ENCODE assay signal across 11 cellular contexts in genomic region chr9:33329117-33329563, GRCh38. TPM values are rescaled to one million over a fixed set of nuclear protein-coding genes. Genes with fewer than 3 reads are reported as not detected.
A peak's percentile ranks its signal among the peaks of the same experiment; 100 is the strongest.
DNase-seq lines count a peak whose midpoint lies in the region; ATAC-seq, FAIRE-seq and TF ChIP-seq lines count a peak whose summit lies in the region.
"Had no signal": no experiment of that assay in that cellular context is flagged by ENCODE, and none has a peak within 500 bp of the region (broad histone marks: within the 10 kb centered on the region; RNA-seq: fewer than 3 reads in every experiment).

No MANE protein-coding gene starts in this region.

- H3K27me3 Mint-ChIP-seq in activated CD4-positive, alpha-beta memory T cell treated with anti-CD3 and anti-CD28 coated beads, Interleukin-2, amount 10 ng/mL, durations not matched to agents 7 days and 5 days = no peaks in the 10 kb centered on the region
- H3K27me3 Mint-ChIP-seq in activated CD4-positive, alpha-beta memory T cell treated with anti-CD3 and anti-CD28 coated beads for 36 hours = no peaks in the 10 kb centered on the region

- peaks cover 2% of the 10 kb centered on the region for H3K9me3 Mint-ChIP-seq in activated CD4-positive, alpha-beta memory T cell treated with anti-CD3 and anti-CD28 coated beads, Interleukin-2, amount 10 ng/mL, durations not matched to agents 7 days and 5 days
- H3K9me3 Mint-ChIP-seq in activated CD4-positive, alpha-beta memory T cell treated with anti-CD3 and anti-CD28 coated beads for 36 hours = no peaks in the 10 kb centered on the region
- H3K9me3 Mint-ChIP-seq: WTC11 had no signal

- no peak for TF ChIP-seq POLR2A in HepG2 (IDR thresholded peaks at IDR 0.05; ENCODE audit: insufficient read depth in 1 of 2, low read depth in 2 of 2, low read length in 2 of 2)

- H3K4me1 Mint-ChIP-seq in activated CD4-positive, alpha-beta memory T cell treated with anti-CD3 and anti-CD28 coated beads, Interleukin-2, amount 10 ng/mL, durations not matched to agents 7 days and 5 days = no peaks in the 10 kb centered on the region
- H3K4me1 Mint-ChIP-seq in activated CD4-positive, alpha-beta memory T cell treated with anti-CD3 and anti-CD28 coated beads for 36 hours (ENCODE audit: low read depth) = no peaks in the 10 kb centered on the region
- H3K4me1 Mint-ChIP-seq: WTC11 had no signal

- TF ChIP-seq RAD21 in HepG2 (CRISPR knock-in tag; IDR thresholded peaks at IDR 0.05) = no peak

- no TSS peak for BruUV-seq in HepG2 (replicated peaks; lab: Mats Ljungman, UMichigan)

- ATAC-seq in HepG2 (peak; percentile 30; the same call in 2 of the 3 replicates), HG02642 (IDR thresholded peaks at IDR 0.05; ENCODE audit: poor library complexity, unreplicated experiment) (no peak)
- ATAC-seq: WTC11 had no signal

- H3K4me1 ChIP-seq in HepG2 (ENCODE audit: insufficient read depth, low read length) = no peaks in the 10 kb centered on the region

- H3K27ac Mint-ChIP-seq in activated CD4-positive, alpha-beta memory T cell treated with anti-CD3 and anti-CD28 coated beads, Interleukin-2, amount 10 ng/mL, durations not matched to agents 7 days and 5 days = peak overlapping the region; percentile 25
- H3K27ac Mint-ChIP-seq in activated CD4-positive, alpha-beta memory T cell treated with anti-CD3 and anti-CD28 coated beads for 36 hours = no peak overlapping the region
- H3K27ac Mint-ChIP-seq: WTC11 had no signal

- in situ Hi-C loops in HepG2 (cut with HindIII; ENCODE audit: extremely low pct_ligation_motif_present, low pct_unique_long_range_greater_than_20kb) = no loop called here

- no peak overlapping the region for H3K4me3 Mint-ChIP-seq in activated CD4-positive, alpha-beta memory T cell treated with anti-CD3 and anti-CD28 coated beads, Interleukin-2, amount 10 ng/mL, durations not matched to agents 7 days and 5 days
- H3K4me3 Mint-ChIP-seq in activated CD4-positive, alpha-beta memory T cell treated with anti-CD3 and anti-CD28 coated beads for 36 hours = no peak overlapping the region
- H3K4me3 Mint-ChIP-seq: WTC11 had no signal

- intact Hi-C loops in activated CD4-positive, alpha-beta memory T cell treated with anti-CD3 and anti-CD28 coated beads for 36 hours (cut with micrococcal nuclease) = no loop called here
- intact Hi-C loops in HepG2 (cut with micrococcal nuclease; ENCODE audit: unreplicated experiment) = no loop called here

- H3K36me3 ChIP-seq in HepG2 (replicated peaks in 1 of 2; ENCODE audit: control insufficient read depth in 1 of 2, insufficient read depth in 2 of 2, low read length in 2 of 2) = peaks cover 14 to 32% of the 10 kb centered on the region in 2 experiments

- POLR2A ChIA-PET in activated CD4-positive, alpha-beta memory T cell treated with anti-CD3 and anti-CD28 coated beads, Interleukin-2, amount 10 ng/mL, durations not matched to agents 7 days and 5 days (lab: Charles Lee) = no interaction called here
- POLR2A ChIA-PET in activated CD4-positive, alpha-beta memory T cell treated with anti-CD3 and anti-CD28 coated beads for 36 hours (lab: Charles Lee) = no interaction called here
- POLR2A ChIA-PET in HepG2 (lab: Yijun Ruan, JAX) = no interaction called here

- 93% methylated on average over 3 of the region's 4 CpGs for WGBS in HepG2 (ENCODE audit: low lambda C conversion rate)

- peaks cover 73% of the 10 kb centered on the region for H3K36me3 Mint-ChIP-seq in activated CD4-positive, alpha-beta memory T cell treated with anti-CD3 and anti-CD28 coated beads, Interleukin-2, amount 10 ng/mL, durations not matched to agents 7 days and 5 days (ENCODE audit: low read depth)
- H3K36me3 Mint-ChIP-seq in activated CD4-positive, alpha-beta memory T cell treated with anti-CD3 and anti-CD28 coated beads for 36 hours = peaks cover 51% of the 10 kb centered on the region

- H2AFZ ChIP-seq in HepG2 (ENCODE audit: low read length) = no peak overlapping the region

- no peak for DNase-seq in activated CD4-positive, alpha-beta memory T cell treated with anti-CD3 and anti-CD28 coated beads, Interleukin-2, amount 10 ng/mL, durations not matched to agents 7 days and 5 days
- DNase-seq in activated CD4-positive, alpha-beta memory T cell treated with anti-CD3 and anti-CD28 coated beads for 36 hours = no peak
- DNase-seq in cardiac fibroblast (ENCODE audit: low read depth in 2 of 2) (peak; percentile 92 to 94), HepG2 (ENCODE audit: low spot score) (no peak), urothelium cell line (ENCODE audit: low spot score) (peak; percentile 45), cerebellar nuclear complex (lab: John Stamatoyannopoulos, UW) (no peak), MV-4-11 (lab: John Stamatoyannopoulos, UW) (no peak)
- DNase-seq: MM.1S; stimulated activated CD4-positive, alpha-beta T cell treated with anti-CD3 and anti-CD28 coated beads, Interleukin-4, amount 100 ng/mL, for 24 hours had no signal

- no peaks in the 10 kb centered on the region for H3K27me3 ChIP-seq in HepG2 (ENCODE audit: control insufficient read depth in 1 of 2, insufficient read depth in 2 of 2, low read length in 2 of 2)

- no peak for FAIRE-seq in HepG2 (lab: Jason Lieb, UNC)
- no peak for FAIRE-seq in urothelium cell line (lab: Jason Lieb, UNC)

- H3K4me2 ChIP-seq in HepG2 (ENCODE audit: low read depth, low read length) = no peak overlapping the region

- H3K79me2 ChIP-seq in HepG2 (ENCODE audit: insufficient read depth, low read length) = no peaks in the 10 kb centered on the region

- no peaks in the 10 kb centered on the region for H3K9me3 ChIP-seq in HepG2 (ENCODE audit: low read length)

- H4K20me1 ChIP-seq in HepG2 (ENCODE audit: insufficient read depth, low read length) = no peaks in the 10 kb centered on the region

- CTCF ChIA-PET in activated CD4-positive, alpha-beta memory T cell treated with anti-CD3 and anti-CD28 coated beads, Interleukin-2, amount 10 ng/mL, durations not matched to agents 7 days and 5 days (lab: Charles Lee) = no interaction called here
- CTCF ChIA-PET in activated CD4-positive, alpha-beta memory T cell treated with anti-CD3 and anti-CD28 coated beads for 36 hours (lab: Charles Lee) = no interaction called here
- CTCF ChIA-PET in HepG2 (lab: Yijun Ruan, JAX; ENCODE audit: low intra/inter-chr PET ratio, low total read pairs) = no interaction called here

- no peak for TF ChIP-seq EP300 in HepG2 (IDR thresholded peaks at IDR 0.05; ENCODE audit: low read depth in 2 of 2, low read length in 2 of 2)
- no peak for TF ChIP-seq EP300 in HepG2 (CRISPR knock-in tag; IDR thresholded peaks at IDR 0.05; ENCODE audit: borderline replicate concordance)

- no peak overlapping the region for H3K4me3 ChIP-seq in cardiac fibroblast (replicated peaks in 1 of 2; ENCODE audit: low read depth in 2 of 2, low read length in 2 of 2)
- no peak overlapping the region for H3K4me3 ChIP-seq in HepG2 (replicated peaks in 1 of 3; ENCODE audit: insufficient read depth in 1 of 3, low read depth in 2 of 3, low read length in 3 of 3)

- TF ChIP-seq CTCF in cardiac fibroblast (IDR thresholded peaks at IDR 0.05; ENCODE audit: low read depth, low read length) = no peak
- no peak for TF ChIP-seq CTCF in HepG2 (CRISPR knock-in tag; IDR thresholded peaks at IDR 0.05)

- no peak overlapping the region for H3K27ac ChIP-seq in HepG2 (ENCODE audit: extremely low read length, insufficient read depth, low read length)

- no peak overlapping the region for H3K9ac ChIP-seq in HepG2 (ENCODE audit: insufficient read depth, low read depth, low read length)

TF ChIP-seq in HepG2, 621 proteins besides CTCF, POLR2A, EP300 and RAD21:
- peak; percentile 85 for TF ChIP-seq CEBPB (IDR thresholded peaks at IDR 0.05; ENCODE audit: borderline replicate concordance, low read depth, low read length)
- TF ChIP-seq SP1 (IDR thresholded peaks at IDR 0.05) = no peak
- no peak for TF ChIP-seq SP1 (CRISPR knock-in tag; IDR thresholded peaks at IDR 0.05)
- peak; percentile 37; the same call in 1 of the 2 replicates for TF ChIP-seq CEBPG (CRISPR knock-in tag; IDR thresholded peaks at IDR 0.05)
TF ChIP-seq in HepG2: peak in this region for 2.

RNA-seq across cellular contexts. Expression of gene NFX1, which starts 38.8 kb away (rescaled TPM):
- total RNA-seq in activated CD4-positive, alpha-beta memory T cell treated with anti-CD3 and anti-CD28 coated beads, Interleukin-2, amount 10 ng/mL, durations not matched to agents 7 days and 5 days = 10 to 100 TPM; 37.5 to 37.8 TPM
- total RNA-seq in activated CD4-positive, alpha-beta memory T cell treated with anti-CD3 and anti-CD28 coated beads for 36 hours = 10 to 100 TPM; 36.5 to 38.6 TPM
- total RNA-seq in HepG2 (2016; rRNA removed; fragmentation: Illumina TruSeq; extraction: Trizol) = 27.5 and 29.6 TPM in 2 replicates
- 10.0 and 10.5 TPM in 2 replicates for total RNA-seq in HepG2 (2016; cell fraction: cytosol; rRNA removed; fragmentation: Illumina TruSeq; extraction: Trizol; ENCODE audit: low read depth)
- 25.5 and 27.2 TPM in 2 replicates for total RNA-seq in HepG2 (2016; cell fraction: insoluble cytoplasmic fraction; rRNA removed; fragmentation: Illumina TruSeq; extraction: Trizol)
- 15.3 and 17.9 TPM in 2 replicates for total RNA-seq in HepG2 (2016; cell fraction: membrane; rRNA removed; fragmentation: Illumina TruSeq; extraction: Trizol)
- 28.0 and 32.9 TPM in 2 replicates for total RNA-seq in HepG2 (2016; cell fraction: nucleus; rRNA removed; fragmentation: Illumina TruSeq; extraction: Trizol)
- polyA plus RNA-seq in HepG2 (2011; rRNA removed) = 23.5 and 23.9 TPM in 2 replicates
- polyA plus RNA-seq in HepG2 (2011; cell fraction: cytosol; rRNA removed) = 17.8 and 22.5 TPM in 2 replicates
- polyA plus RNA-seq in HepG2 (2011; cell fraction: nucleus; rRNA removed) = 30.9 and 38.3 TPM in 2 replicates
- polyA plus RNA-seq in HepG2 (2012) = 22.1 and 22.8 TPM in 2 replicates
- 1.9 and 2.3 TPM in 2 replicates for polyA plus RNA-seq in HepG2 (2016; cell fraction: cytosol; fragmentation: Illumina TruSeq; extraction: Trizol; ENCODE audit: low read depth)
- polyA plus RNA-seq in HepG2 (2016; cell fraction: insoluble cytoplasmic fraction; fragmentation: Illumina TruSeq; extraction: Trizol; ENCODE audit: low read depth) = 23.0 and 24.3 TPM in 2 replicates
- 4.3 and 5.1 TPM in 2 replicates for polyA plus RNA-seq in HepG2 (2016; cell fraction: membrane; fragmentation: Illumina TruSeq; extraction: Trizol; ENCODE audit: low read depth)
- 41.8 and 48.6 TPM in 2 replicates for polyA plus RNA-seq in HepG2 (2016; cell fraction: nucleus; fragmentation: Illumina TruSeq; extraction: Trizol; ENCODE audit: insufficient read depth, low read depth)
- polyA minus RNA-seq in HepG2 (2011; rRNA and poly(A)+ RNA removed; ENCODE audit: low replicate concordance) = 62.5 and 108 TPM in 2 replicates
- polyA minus RNA-seq in HepG2 (2011; cell fraction: cytosol; rRNA and poly(A)+ RNA removed) = 20.5 and 21.0 TPM in 2 replicates
- polyA minus RNA-seq in HepG2 (2011; cell fraction: nucleus; rRNA and poly(A)+ RNA removed) = 43.5 and 59.6 TPM in 2 replicates

Comparison
In these comparisons a context has a peak if more than half of its experiments do, and no peak if none do; other contexts are left out.
1. DNase-seq: peak in cardiac fibroblast (2 of 2) and urothelium cell line (single experiment); none in activated CD4-positive, alpha-beta memory T cell treated with anti-CD3 and anti-CD28 coated beads, Interleukin-2, amount 10 ng/mL, durations not matched to agents 7 days and 5 days (single experiment), activated CD4-positive, alpha-beta memory T cell treated with anti-CD3 and anti-CD28 coated beads for 36 hours (single experiment), HepG2 (single experiment), cerebellar nuclear complex (0 of 2) and MV-4-11 (single experiment).